9 cellular contexts compared by ENCODE assay signal in the genomic region with DNA sequence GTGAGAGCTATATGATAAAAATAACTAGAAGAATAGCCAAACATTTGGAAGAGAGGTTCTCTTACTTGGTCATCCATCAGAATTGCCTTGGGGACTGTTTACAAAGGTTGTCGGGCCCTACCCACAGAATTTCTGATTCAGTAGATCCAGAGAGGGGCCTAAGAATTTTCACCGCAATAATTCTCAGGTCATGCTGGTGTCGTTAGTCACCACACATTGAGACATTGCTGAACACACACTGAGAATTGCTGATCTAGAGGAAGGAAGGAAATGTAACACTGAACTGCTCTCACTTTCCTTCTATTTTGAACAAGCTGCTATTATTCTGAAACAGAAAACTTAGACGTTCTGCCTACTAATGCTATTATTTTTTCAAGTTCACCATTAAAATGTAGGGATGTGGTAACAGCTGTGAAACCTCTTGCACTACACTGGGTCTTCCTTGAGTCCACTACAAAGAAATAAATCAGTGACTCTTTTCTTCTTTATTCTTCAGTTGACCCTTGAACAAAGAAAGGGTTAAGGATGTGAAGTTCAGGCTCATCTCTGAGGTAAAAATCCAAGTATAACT.
"Had no signal": no experiment of that assay in that cellular context is flagged by ENCODE, and none has a peak within 500 bp of the region (broad histone marks: within the 10 kb centered on the region; RNA-seq: fewer than 3 reads in every experiment).

No MANE protein-coding gene starts in this region.

- ATAC-seq: HCT116, K562 had no signal

- H3K4me3 ChIP-seq: GM23248, HAP-1, K562 had no signal

- H3K4me1 ChIP-seq: HAP-1 had no signal

- H3K9ac ChIP-seq: GM23248 had no signal

- H3K27ac ChIP-seq: GM23248, HL-60 had no signal

- H3K36me3 ChIP-seq: HAP-1 had no signal

- DNase-seq: GM23248, GOT3, H7, HFFc6, IMR-90 had no signal

- H2AFZ ChIP-seq: GM23248 had no signal
